Comparison of ENCODE assay signal across 14 cellular contexts in the genomic region with DNA sequence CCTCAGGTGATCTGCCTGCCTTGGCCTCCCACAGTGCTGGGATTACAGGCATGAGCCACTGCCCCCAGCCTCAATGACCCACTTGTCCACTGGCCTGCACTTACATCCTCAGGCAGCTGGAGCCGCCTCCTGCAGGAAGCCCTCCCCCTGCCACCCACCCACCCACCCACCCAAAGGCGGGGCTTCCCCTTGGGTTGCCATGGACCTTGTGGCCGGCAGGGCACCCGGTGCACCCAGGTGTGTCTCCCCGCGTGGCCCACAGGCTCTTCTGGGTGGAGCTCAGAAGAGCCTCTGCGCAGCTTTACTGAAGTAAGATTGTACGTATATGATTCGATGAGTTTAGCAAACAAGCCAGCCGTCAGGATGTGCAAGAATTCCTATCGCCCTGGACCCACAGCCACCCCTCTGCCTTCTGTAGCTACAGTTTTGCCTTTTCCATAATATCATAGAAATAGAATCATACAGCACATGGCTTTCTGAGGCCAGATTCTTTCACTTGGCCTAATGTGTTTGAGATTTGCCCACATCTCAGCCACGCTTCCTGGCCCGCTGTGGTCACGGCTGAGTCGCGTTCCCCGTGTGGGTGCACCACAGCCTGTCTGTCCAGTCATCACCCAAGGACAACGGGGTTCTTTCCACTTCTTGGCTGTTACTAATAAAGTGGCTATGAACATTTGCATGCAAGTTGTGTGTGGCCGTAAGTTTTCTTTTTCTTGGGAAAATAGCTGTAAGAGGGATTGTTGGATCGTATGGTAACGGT. TPM values are rescaled to one million over a fixed set of nuclear protein-coding genes. Genes with fewer than 3 reads are reported as not detected.
DNase-seq lines count a peak whose midpoint lies in the region; ATAC-seq, FAIRE-seq and TF ChIP-seq lines count a peak whose summit lies in the region.
"Had no signal": no experiment of that assay in that cellular context is flagged by ENCODE, and none has a peak within 500 bp of the region (broad histone marks: within the 10 kb centered on the region; RNA-seq: fewer than 3 reads in every experiment).

No MANE protein-coding gene starts in this region.

- no peak for ATAC-seq in activated CD4-positive, alpha-beta T cell treated with anti-CD3 and anti-CD28 coated beads for 36 hours
- ATAC-seq in foreskin keratinocyte, result no peak
- ATAC-seq: K562 had no signal

- TF ChIP-seq CTCF in astrocyte (IDR thresholded peaks at IDR 0.05; ENCODE audit: insufficient read depth, low read depth, low read length) (no peak), parathyroid adenoma (IDR thresholded peaks at IDR 0.05) (no peak), tibial artery (IDR thresholded peaks at IDR 0.05) (no peak), foreskin keratinocyte (conservative IDR thresholded peaks at IDR 0.05) (no peak)

- POLR2A ChIA-PET in activated CD4-positive, alpha-beta T cell treated with anti-CD3 and anti-CD28 coated beads for 36 hours (lab: Charles Lee), result interaction anchor here (0.6 kb wide), 1 partner anchor 935 kb away, joined by 8 read pairs; no protein-coding TSS in a partner anchor

- in situ Hi-C loops in GM23248 (cut with MboI), result no loop called here

- no peak overlapping the region for H3K9ac ChIP-seq in GM23248
- H3K9ac ChIP-seq in astrocyte (ENCODE audit: low read length), result no peak overlapping the region
- no peak overlapping the region for H3K9ac ChIP-seq in parathyroid adenoma

- H3K4me1 ChIP-seq in GM23248 (ENCODE audit: insufficient read depth), result no peaks in the 10 kb centered on the region
- H3K4me1 ChIP-seq in astrocyte (ENCODE audit: insufficient read depth, low read length), result peaks cover 4% of the 10 kb centered on the region
- peaks cover 3% of the 10 kb centered on the region for H3K4me1 ChIP-seq in parathyroid adenoma
- peaks cover 0 to 20% (median 14%) of the 10 kb centered on the region in 4 donors for H3K4me1 ChIP-seq in tibial artery
- no peaks in the 10 kb centered on the region for H3K4me1 ChIP-seq in foreskin keratinocyte

- 0 out of 2 replicates have a peak, but pooled peaks cover 3% of the 10 kb centered on the region for H3F3A ChIP-seq in GM23248 (ENCODE audit: insufficient read depth)

- no peak for FAIRE-seq in astrocyte (lab: Jason Lieb, UNC)
- FAIRE-seq: K562 had no signal

- no peaks in the 10 kb centered on the region for H4K20me1 ChIP-seq in GM23248 (ENCODE audit: insufficient read depth)
- no peaks in the 10 kb centered on the region for H4K20me1 ChIP-seq in astrocyte (ENCODE audit: insufficient read depth, low read length)

- H3K4me2 ChIP-seq in GM23248 (ENCODE audit: unreplicated experiment), result no peak overlapping the region
- no peak overlapping the region for H3K4me2 ChIP-seq in astrocyte (ENCODE audit: low read length)
- H3K4me2 ChIP-seq in parathyroid adenoma (ENCODE audit: low read length), result no peak overlapping the region

- DNase-seq in activated CD4-positive, alpha-beta T cell treated with anti-CD3 and anti-CD28 coated beads for 36 hours, result peak; percentile 57
- no peak for DNase-seq in activated CD4-positive, alpha-beta T cell treated with anti-CD3 and anti-CD28 coated beads, Interleukin-2, amount 50 U/mL, for 1 hour
- peak; percentile 43 for DNase-seq in GM23248
- peak; percentile 8 for DNase-seq in astrocyte (ENCODE audit: low read depth)
- DNase-seq in tibial artery, result no peak
- no peak for DNase-seq in foreskin keratinocyte
- DNase-seq in NCI-H446 (lab: John Stamatoyannopoulos, UW), result no peak
- DNase-seq: Calu3, NCI-H1417 treated with DMSO at 0.1 percent for 48 hours, NCI-H524 had no signal

- no peaks in the 10 kb centered on the region for H3K79me2 ChIP-seq in GM23248 (ENCODE audit: insufficient read depth)
- H3K79me2 ChIP-seq in astrocyte (ENCODE audit: insufficient read depth, low read length), result no peaks in the 10 kb centered on the region
- no peaks in the 10 kb centered on the region for H3K79me2 ChIP-seq in parathyroid adenoma

- no peak overlapping the region for H3K27ac ChIP-seq in GM23248
- H3K27ac ChIP-seq in astrocyte (ENCODE audit: low read depth, low read length), result no peak overlapping the region
- H3K27ac ChIP-seq in parathyroid adenoma, result peak overlapping the region; percentile 19
- no peak overlapping the region for H3K27ac ChIP-seq in tibial artery
- H3K27ac ChIP-seq in foreskin keratinocyte, result no peak overlapping the region

- CTCF ChIA-PET in activated CD4-positive, alpha-beta T cell treated with anti-CD3 and anti-CD28 coated beads for 36 hours (lab: Charles Lee), result no interaction called here

- no peaks in the 10 kb centered on the region for H3K9me2 ChIP-seq in GM23248 (ENCODE audit: insufficient read depth)

- H2AFZ ChIP-seq in GM23248 (no peak overlapping the region), astrocyte (ENCODE audit: low read depth, low read length) (no peak overlapping the region), parathyroid adenoma (no peak overlapping the region)

- H3K27me3 Mint-ChIP-seq in activated CD4-positive, alpha-beta T cell treated with anti-CD3 and anti-CD28 coated beads for 36 hours, result no peaks in the 10 kb centered on the region
- H3K27me3 Mint-ChIP-seq in astrocyte (ENCODE audit: low read depth, unreplicated experiment), result peaks cover 11% of the 10 kb centered on the region

- no peaks in the 10 kb centered on the region for H3K9me3 Mint-ChIP-seq in activated CD4-positive, alpha-beta T cell treated with anti-CD3 and anti-CD28 coated beads for 36 hours (ENCODE audit: low read depth)
- H3K9me3 Mint-ChIP-seq in astrocyte (ENCODE audit: unreplicated experiment), result no peaks in the 10 kb centered on the region

- H3K36me3 ChIP-seq in GM23248 (ENCODE audit: low read depth), result no peaks in the 10 kb centered on the region
- no peaks in the 10 kb centered on the region for H3K36me3 ChIP-seq in astrocyte (ENCODE audit: insufficient read depth, low read length)
- H3K36me3 ChIP-seq in parathyroid adenoma (ENCODE audit: control insufficient read depth, insufficient read depth, low read length), result no peaks in the 10 kb centered on the region
- H3K36me3 ChIP-seq in tibial artery, result no peaks in the 10 kb centered on the region
- H3K36me3 ChIP-seq: right atrium auricular region had no signal

- H3K36me3 Mint-ChIP-seq in activated CD4-positive, alpha-beta T cell treated with anti-CD3 and anti-CD28 coated beads for 36 hours (ENCODE audit: low read depth), result no peaks in the 10 kb centered on the region
- no peaks in the 10 kb centered on the region for H3K36me3 Mint-ChIP-seq in astrocyte (ENCODE audit: low read depth, unreplicated experiment)

- WGBS in GM23248 (ENCODE audit: low coverage in 1 of 2, low lambda C conversion rate in 2 of 2, missing lambda C conversion rate in 2 of 2), 2 experiments, result 55 to 60% methylated on average over 18 to 21 of the region's 21 CpGs

- H3K4me1 Mint-ChIP-seq in activated CD4-positive, alpha-beta T cell treated with anti-CD3 and anti-CD28 coated beads for 36 hours, result peaks cover 16% of the 10 kb centered on the region
- no peaks in the 10 kb centered on the region for H3K4me1 Mint-ChIP-seq in astrocyte (ENCODE audit: low read depth, unreplicated experiment)

- H3K27me3 ChIP-seq in GM23248 (replicated peaks; ENCODE audit: insufficient read depth), result no peaks in the 10 kb centered on the region
- peaks cover 6% of the 10 kb centered on the region for H3K27me3 ChIP-seq in astrocyte (ENCODE audit: insufficient read depth, low read length)
- no peaks in the 10 kb centered on the region for H3K27me3 ChIP-seq in parathyroid adenoma (ENCODE audit: control insufficient read depth, insufficient read depth, low read length)
- peaks cover 0 to 20% of the 10 kb centered on the region in 2 donors for H3K27me3 ChIP-seq in tibial artery
- H3K27me3 ChIP-seq in foreskin keratinocyte, result peaks cover 21% of the 10 kb centered on the region
- H3K27me3 ChIP-seq: right atrium auricular region had no signal

- H3K9me3 ChIP-seq in GM23248 (ENCODE audit: low read depth) (no peaks in the 10 kb centered on the region), astrocyte (ENCODE audit: insufficient read depth, low read depth, low read length) (no peaks in the 10 kb centered on the region), parathyroid adenoma (ENCODE audit: control insufficient read depth, low read length) (no peaks in the 10 kb centered on the region), tibial artery (peaks cover 0 to 3% (median 0%) of the 10 kb centered on the region in 3 donors)
- H3K9me3 ChIP-seq: right atrium auricular region had no signal

- intact Hi-C loops in activated CD4-positive, alpha-beta T cell treated with anti-CD3 and anti-CD28 coated beads for 36 hours (cut with DNase I, micrococcal nuclease), result loop anchor here (10.0 kb wide), 2 partner anchors 120 to 540 kb away; partner anchors contain the start of genes POLR2L (in 1 of the 2) and TSPAN4 (in 1 of the 2)
- intact Hi-C loops in tibial artery (cut with DNase I; ENCODE audit: low total_unique reads), result no loop called here

- H3K27ac Mint-ChIP-seq in activated CD4-positive, alpha-beta T cell treated with anti-CD3 and anti-CD28 coated beads for 36 hours, result no peak overlapping the region
- H3K27ac Mint-ChIP-seq in astrocyte (ENCODE audit: unreplicated experiment), result no peak overlapping the region

- H3K4me3 Mint-ChIP-seq in activated CD4-positive, alpha-beta T cell treated with anti-CD3 and anti-CD28 coated beads for 36 hours, result no peak overlapping the region
- peak overlapping the region; percentile 9 for H3K4me3 Mint-ChIP-seq in astrocyte (ENCODE audit: unreplicated experiment)

- H3K4me3 ChIP-seq in GM23248, result no peak overlapping the region
- no peak overlapping the region for H3K4me3 ChIP-seq in astrocyte (ENCODE audit: insufficient read depth, low read depth, low read length)
- no peak overlapping the region for H3K4me3 ChIP-seq in parathyroid adenoma (ENCODE audit: low read depth, low read length)
- H3K4me3 ChIP-seq in tibial artery, result no peak overlapping the region
- H3K4me3 ChIP-seq: K562 had no signal

RNA-seq across cellular contexts. Expression of gene BRSK2, which starts 5.3 kb away (rescaled TPM):
- 1 to 10 TPM in 1 of 2 experiments, under 1 TPM in 1; 0.96 to 1.2 TPM for total RNA-seq in activated CD4-positive, alpha-beta T cell treated with anti-CD3 and anti-CD28 coated beads for 36 hours
- 0.11 and 0.13 TPM in 2 replicates for total RNA-seq in GM23248 (2014; rRNA removed; shearing (Covaris generic))
- polyA plus RNA-seq in GM23248 (2016; fragmentation: Nextera tagmentation; extraction: Ambion mirVana) (not detected in 2 replicates), foreskin keratinocyte (0.08 and 0.18 TPM in 2 replicates)
- total RNA-seq in astrocyte (3.9 and 7.1 TPM in 2 replicates), foreskin keratinocyte (0.18 and 0.34 TPM in 2 replicates)
- total RNA-seq: T-helper 2 cell treated with Interferon-gamma antibody and Interleukin-4, amounts not matched to agents 100 ng/mL and 5 ng/mL, for 36 hours had no signal

Comparison
In these comparisons a context has a peak if more than half of its experiments do, and no peak if none do; other contexts are left out.
1. DNase-seq: peak in activated CD4-positive, alpha-beta T cell treated with anti-CD3 and anti-CD28 coated beads for 36 hours (single experiment), GM23248 (single experiment) and astrocyte (single experiment); none in activated CD4-positive, alpha-beta T cell treated with anti-CD3 and anti-CD28 coated beads, Interleukin-2, amount 50 U/mL, for 1 hour (single experiment), tibial artery (0 of 2), foreskin keratinocyte (0 of 2) and NCI-H446 (0 of 2).